Comparison of ENCODE assay signal across 8 cellular contexts in genomic region chr10:79068562-79069324, GRCh38. TPM values are rescaled to one million over a fixed set of nuclear protein-coding genes. Genes with fewer than 3 reads are reported as not detected.
DNase-seq lines count a peak whose midpoint lies in the region; ATAC-seq, FAIRE-seq and TF ChIP-seq lines count a peak whose summit lies in the region.

Gene ZMIZ1, plus strand, starts transcription at chr10:79068966. Its CDS starts 132,667 bp downstream, at chr10:79201633.

- H3K36me3 Mint-ChIP-seq in T-helper 17 cell (ENCODE audit: low read depth), result peaks cover 2% of the 10 kb centered on the region

- peaks cover 0 to 46% of the 10 kb centered on the region in 2 donors for H3K4me1 ChIP-seq in right atrium auricular region

- H3K27ac Mint-ChIP-seq in T-helper 17 cell, result peak within 1 kb of the TSS; percentile 91

- peaks cover 54% of the 10 kb centered on the region for H3K4me1 Mint-ChIP-seq in T-helper 17 cell

- no peak for FAIRE-seq in urothelium cell line (lab: Jason Lieb, UNC)

- H3K27me3 ChIP-seq in right atrium auricular region, result no peaks in the 10 kb centered on the region

- H3K4me3 Mint-ChIP-seq in T-helper 17 cell, result peak within 1 kb of the TSS; percentile 98

- no peaks in the 10 kb centered on the region for H3K27me3 Mint-ChIP-seq in T-helper 17 cell

- H3K9me3 ChIP-seq in T-helper 17 cell (ENCODE audit: control insufficient read depth, low read length, poor library complexity, severe bottlenecking) (no peaks in the 10 kb centered on the region), right atrium auricular region (no peaks in the 10 kb centered on the region)

- H3K27ac ChIP-seq in angular gyrus (ENCODE audit: low read depth, low read length) (peak within 1 kb of the TSS; percentile 73), right atrium auricular region (peak within 1 kb of the TSS; percentile 97 to 99)

- DNase-seq in NCI-H1417 (lab: John Stamatoyannopoulos, UW), result peak; percentile 82 to 88 (median 82)
- DNase-seq in T-helper 17 cell, result peak; percentile 70 to 78 (median 71)
- DNase-seq in right atrium auricular region (ENCODE audit: low spot score), result peak; percentile 96
- DNase-seq in pulmonary artery endothelial cell (ENCODE audit: low read depth, low spot score), result peak; percentile 71
- DNase-seq in urothelium cell line (ENCODE audit: low spot score), result peak; percentile 91

- H3K36me3 ChIP-seq in right atrium auricular region, result no peaks in the 10 kb centered on the region

- H3K4me3 ChIP-seq in GM12875 (ENCODE audit: low read depth, low read length) (peak within 1 kb of the TSS; percentile 85), right atrium auricular region (peak within 1 kb of the TSS; percentile 92 to 96)

- ATAC-seq in HG02763 (IDR thresholded peaks at IDR 0.05; ENCODE audit: unreplicated experiment), result peak; percentile 58
- peak; percentile 69 for ATAC-seq in T-helper 17 cell

- TF ChIP-seq CTCF in GM12875 (IDR thresholded peaks at IDR 0.05; ENCODE audit: borderline replicate concordance, insufficient read depth, low read depth, low read length) (peak; percentile 49), right atrium auricular region (IDR thresholded peaks at IDR 0.05) (peak in 1 of 2 donors; percentile 43)

RNA-seq across cellular contexts. Expression of gene ZMIZ1, which starts in this region (rescaled TPM):
- 10 to 100 TPM; 30.0 to 34.0 TPM for total RNA-seq in T-helper 17 cell
- 10 to 100 TPM; 59.3 to 71.0 TPM for total RNA-seq in right atrium auricular region
- 7.7 and 9.3 TPM in 2 replicates for total RNA-seq in pulmonary artery endothelial cell

Comparison
In these comparisons a context has a peak if more than half of its experiments do, and no peak if none do; other contexts are left out.
1. Peak in every context shown above with its lines: DNase-seq, ATAC-seq, H3K4me3 ChIP-seq and H3K27ac ChIP-seq.